Comparison of ENCODE assay signal across 8 cellular contexts in genomic region chr17:8746501-8747236, GRCh38. TPM values are rescaled to one million over a fixed set of nuclear protein-coding genes. Genes with fewer than 3 reads are reported as not detected.
A peak's percentile ranks its signal among the peaks of the same experiment; 100 is the strongest.
DNase-seq lines count a peak whose midpoint lies in the region; ATAC-seq and TF ChIP-seq lines count a peak whose summit lies in the region.

No MANE protein-coding gene starts in this region.

- H3K4me3 ChIP-seq in DND-41 (ENCODE audit: low read depth in 1 of 2, low read length in 2 of 2) (peak overlapping the region in 1 of 2 experiments; percentile 58; a peak in 2 of 4 replicates), endocrine pancreas (ENCODE audit: control insufficient read depth, insufficient read depth, low read length) (peak overlapping the region; percentile 19), osteoblast (ENCODE audit: insufficient read depth, low read length) (peak overlapping the region; percentile 79)

- H3K9me3 ChIP-seq in DND-41 (ENCODE audit: insufficient read depth, low read length, severe bottlenecking) (no peaks in the 10 kb centered on the region), endocrine pancreas (ENCODE audit: control insufficient read depth, low read length) (no peaks in the 10 kb centered on the region), osteoblast (ENCODE audit: low read depth, low read length) (no peaks in the 10 kb centered on the region)

- DNase-seq in DND-41 (no peak), LHCN-M2 (ENCODE audit: low read depth) (peak; percentile 6), osteoblast (ENCODE audit: insufficient read length, low spot score, missing footprints) (peak; percentile 67), mucosa of gallbladder (ENCODE audit: low spot score) (no peak), MV-4-11 (lab: John Stamatoyannopoulos, UW) (no peak)
- DNase-seq in activated CD4-positive, CD25-positive, alpha-beta regulatory T cell treated with anti-CD3 and anti-CD28 coated beads, Interleukin-2, amount 50 U/mL, for 72 hours, result no peak

- H3K4me2 ChIP-seq in DND-41 (ENCODE audit: insufficient read depth, low read length) (peak overlapping the region; percentile 84), osteoblast (ENCODE audit: insufficient read depth, low read length) (peak overlapping the region; percentile 89)

- H3K36me3 ChIP-seq in DND-41 (ENCODE audit: insufficient read depth, low read length), result no peaks in the 10 kb centered on the region
- H3K36me3 ChIP-seq in endocrine pancreas (ENCODE audit: control insufficient read depth, insufficient read depth, low read length), result no peaks in the 10 kb centered on the region
- no peaks in the 10 kb centered on the region for H3K36me3 ChIP-seq in osteoblast (ENCODE audit: insufficient read depth, low read length)

- peaks cover 14% of the 10 kb centered on the region for H3K4me1 ChIP-seq in DND-41 (ENCODE audit: insufficient read depth, low read length)
- H3K4me1 ChIP-seq in endocrine pancreas (ENCODE audit: control insufficient read depth, insufficient read depth, low read length), result no peaks in the 10 kb centered on the region
- peaks cover 4% of the 10 kb centered on the region for H3K4me1 ChIP-seq in osteoblast (ENCODE audit: insufficient read depth, low read length)

- H2AFZ ChIP-seq in DND-41 (ENCODE audit: low read depth, low read length) (peak overlapping the region; percentile 83), osteoblast (ENCODE audit: low read length) (peak overlapping the region; percentile 89)

- no peak overlapping the region for H3K27ac ChIP-seq in DND-41 (ENCODE audit: low read length)
- no peak overlapping the region for H3K27ac ChIP-seq in osteoblast (ENCODE audit: low read depth, low read length)

- H3K9ac ChIP-seq in DND-41 (ENCODE audit: low read depth, low read length) (peak overlapping the region; percentile 44; the same call in 1 of the 2 replicates), endocrine pancreas (ENCODE audit: control insufficient read depth, insufficient read depth, low read length) (peak overlapping the region; percentile 13)

- H3K27me3 ChIP-seq in DND-41 (ENCODE audit: insufficient read depth, low read length, poor library complexity) (peaks cover 3% of the 10 kb centered on the region), endocrine pancreas (ENCODE audit: control insufficient read depth, insufficient read depth, low read length) (no peaks in the 10 kb centered on the region), osteoblast (ENCODE audit: insufficient read depth, low read length) (peaks cover 3% of the 10 kb centered on the region)

- H4K20me1 ChIP-seq in DND-41 (ENCODE audit: insufficient read depth, low read length) (no peaks in the 10 kb centered on the region), osteoblast (ENCODE audit: insufficient read depth, low read length) (no peaks in the 10 kb centered on the region)

- TF ChIP-seq CTCF in DND-41 (IDR thresholded peaks at IDR 0.05; ENCODE audit: borderline replicate concordance, extremely low read depth, low read length, poor library complexity, severe bottlenecking) (no peak), osteoblast (IDR thresholded peaks at IDR 0.05; ENCODE audit: extremely low read depth, low read depth, low read length) (no peak)

- ATAC-seq in DND-41 (ENCODE audit: insufficient read depth, low read depth) (no peak; the same call in 2 of the 3 replicates), HG02678 (IDR thresholded peaks at IDR 0.05; ENCODE audit: unreplicated experiment) (no peak)

- H3K79me2 ChIP-seq in DND-41 (ENCODE audit: insufficient read depth, low read length) (no peaks in the 10 kb centered on the region), osteoblast (ENCODE audit: insufficient read depth, low read length) (no peaks in the 10 kb centered on the region)

RNA-seq across cellular contexts. Expression of gene CCDC42, which starts 2.0 kb away (rescaled TPM):
- total RNA-seq in LHCN-M2 (2014; rRNA removed) (not detected in 2 replicates), osteoblast (0.36 TPM in 1 of 2 replicates, not detected in the other), mucosa of gallbladder (not detected)
- polyA plus RNA-seq in LHCN-M2 (2012), result not detected

RNA-seq across cellular contexts. Expression of gene SPDYE4, which starts 11.7 kb away (rescaled TPM):
- total RNA-seq in LHCN-M2 (2014; rRNA removed) (not detected in 2 replicates), osteoblast (not detected in 2 replicates), mucosa of gallbladder (not detected)
- polyA plus RNA-seq in LHCN-M2 (2012), result not detected

RNA-seq across cellular contexts. Expression of gene MFSD6L, which starts 52.5 kb away (rescaled TPM):
- total RNA-seq in LHCN-M2 (2014; rRNA removed), result not detected in 2 replicates
- polyA plus RNA-seq in LHCN-M2 (2012), result not detected
- total RNA-seq in osteoblast, result not detected in 2 replicates
- 2.9 TPM for total RNA-seq in mucosa of gallbladder

Comparison
In these comparisons a context has a peak if more than half of its experiments do, and no peak if none do; other contexts are left out.
1. DNase-seq: peak in LHCN-M2 (single experiment) and osteoblast (single experiment); none in DND-41 (single experiment), mucosa of gallbladder (single experiment), activated CD4-positive, CD25-positive, alpha-beta regulatory T cell treated with anti-CD3 and anti-CD28 coated beads, Interleukin-2, amount 50 U/mL, for 72 hours (single experiment) and MV-4-11 (single experiment).